ENCODE assay signal across 19 cellular contexts in the genomic region with DNA sequence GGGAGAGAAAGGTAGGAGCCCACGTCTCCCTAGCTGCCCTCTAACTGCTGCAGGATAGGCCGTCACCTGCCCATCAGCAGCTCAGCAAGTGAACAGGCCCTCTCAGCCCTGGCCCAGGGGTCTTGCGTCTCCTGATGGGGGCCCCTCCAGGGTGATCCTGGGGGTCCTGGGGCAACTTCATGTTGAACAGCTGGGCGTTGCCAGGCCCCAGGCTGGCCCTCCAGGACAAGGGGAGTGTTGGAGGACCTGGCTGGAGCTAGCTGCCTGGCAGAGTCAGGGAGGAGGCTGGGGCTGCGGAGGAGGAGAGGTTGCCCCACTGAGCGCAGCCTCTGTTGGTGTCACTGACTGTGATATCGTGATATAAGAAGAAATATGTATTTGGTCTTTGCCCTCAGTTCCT. TPM values are rescaled to one million over a fixed set of nuclear protein-coding genes. Genes with fewer than 3 reads are reported as not detected.
A peak's percentile ranks its signal among the peaks of the same experiment; 100 is the strongest.
DNase-seq lines count a peak whose midpoint lies in the region; ATAC-seq and TF ChIP-seq lines count a peak whose summit lies in the region.
"Had no signal": no experiment of that assay in that cellular context is flagged by ENCODE, and none has a peak within 500 bp of the region (broad histone marks: within the 10 kb centered on the region; RNA-seq: fewer than 3 reads in every experiment).

No MANE protein-coding gene starts in this region.

- no peak for TF ChIP-seq CTCF in Panc1 (IDR thresholded peaks at IDR 0.05)
- no peak for TF ChIP-seq CTCF in spleen (IDR thresholded peaks at IDR 0.05 in 8 of 11, conservative IDR thresholded peaks at IDR 0.05 in 3 of 11)
- TF ChIP-seq CTCF in GM13976 (IDR thresholded peaks at IDR 0.05; ENCODE audit: borderline replicate concordance, control extremely low read depth, extremely low read depth, insufficient read depth, missing control alignments): no peak

- H3K9me3 ChIP-seq in Panc1 (ENCODE audit: control insufficient read depth, insufficient read depth, low read depth, low read length): peaks cover 5% of the 10 kb centered on the region; the same call in 1 of the 2 replicates
- H3K9me3 ChIP-seq in neuronal stem cell (replicated peaks in 1 of 2; ENCODE audit: control insufficient read depth in 2 of 2, insufficient read depth in 1 of 2, low read depth in 1 of 2, low read length in 2 of 2): peaks cover 0 to 7% of the 10 kb centered on the region in 2 donors
- H3K9me3 ChIP-seq in spleen: peaks cover 0 to 7% (median 2%) of the 10 kb centered on the region in 8 donors
- H3K9me3 ChIP-seq: HAP-1 had no signal

- H3K18ac ChIP-seq in neuronal stem cell (ENCODE audit: low read length): peak overlapping the region; percentile 33

- ATAC-seq in Panc1 (no peak), Right ventricle myocardium superior (ENCODE audit: poor library complexity) (no peak), GM18907 (IDR thresholded peaks at IDR 0.05; ENCODE audit: unreplicated experiment) (no peak), GM18873 (IDR thresholded peaks at IDR 0.05; ENCODE audit: low FRiP score, unreplicated experiment) (no peak)
- ATAC-seq: A549, GM23338 had no signal

- TF ChIP-seq POLR2A in spleen (IDR thresholded peaks at IDR 0.05): no peak

- POLR2A ChIA-PET in Panc1 (lab: Charles Lee): no interaction called here

- in situ Hi-C loops in Panc1 (cut with HindIII; ENCODE audit: low pct_unique_long_range_greater_than_20kb, low sequenced_read_pairs) (no loop called here), GM13976 (cut with MboI; ENCODE audit: low sequenced_read_pairs, unreplicated experiment) (loop anchor here (10.0 kb wide), 1 partner anchor 281 kb away; no protein-coding TSS in a partner anchor)

- no peak overlapping the region for H3K9ac ChIP-seq in neuronal stem cell (ENCODE audit: low read depth, low read length, poor library complexity)

- CTCF ChIA-PET in Panc1 (lab: Charles Lee): interaction anchor here (0.7 to 1.8 kb wide), 2 partner anchors 9 to 157 kb away, joined by 5 read pairs; no protein-coding TSS in a partner anchor

- no peak overlapping the region for H4K91ac ChIP-seq in neuronal stem cell (ENCODE audit: low read depth, low read length, poor library complexity)

- no peaks in the 10 kb centered on the region for H3K27me3 ChIP-seq in Panc1 (ENCODE audit: control insufficient read depth, insufficient read depth, low read length)
- H3K27me3 ChIP-seq in neuronal stem cell (ENCODE audit: control insufficient read depth in 3 of 3, insufficient read depth in 3 of 3, low read depth in 1 of 3, low read length in 3 of 3): no peaks in the 10 kb centered on the region
- no peaks in the 10 kb centered on the region for H3K27me3 ChIP-seq in spleen (replicated peaks in 1 of 7)

- H2BK15ac ChIP-seq in neuronal stem cell (ENCODE audit: low read length): no peak overlapping the region

- no TSS peak for BruUV-seq in Panc1 (replicated peaks; lab: Mats Ljungman, UMichigan)

- no peaks in the 10 kb centered on the region for H3K79me1 ChIP-seq in neuronal stem cell (ENCODE audit: low read depth, low read length)

- intact Hi-C loops in Panc1 (cut with micrococcal nuclease; ENCODE audit: unreplicated experiment): no loop called here
- intact Hi-C loops in spleen (cut with DNase I; ENCODE audit: low total_unique reads): no loop called here
- intact Hi-C loops in Right ventricle myocardium superior (cut with DNase I): loop anchor here (5.0 to 10.0 kb wide), 2 partner anchors 51 to 164 kb away; partner anchors contain the start of genes ANAPC16 and ASCC1

- WGBS in neuronal stem cell (ENCODE audit: extremely low coverage in 2 of 2, insufficient read length in 2 of 2, insufficient replicate concordance in 1 of 2), 2 donors: no CpG with 5 or more reads among the region's 7 CpGs
- 86 to 93% (median 90%) methylated on average over 7 of the region's 7 CpGs for WGBS in spleen, 5 donors

- no peak overlapping the region for H3K4me2 ChIP-seq in neuronal stem cell (ENCODE audit: insufficient read depth, low read length, poor library complexity, severe bottlenecking)
- H3K4me2 ChIP-seq: A549, GM23338 had no signal

- H2AK5ac ChIP-seq in neuronal stem cell (ENCODE audit: low read depth, low read length): peak overlapping the region; percentile 80

- DNase-seq in Panc1 (ENCODE audit: low read depth, low spot score): no peak
- DNase-seq in neuronal stem cell (ENCODE audit: low spot score): no peak
- DNase-seq in spleen: peak; percentile 72
- no peak for DNase-seq in GM13976 (ENCODE audit: low spot score)
- no peak for DNase-seq in Right ventricle myocardium superior
- DNase-seq: 8988T; C1 segment of cervical spinal cord; Calu3; CD4-positive, alpha-beta memory T cell; COR-L47; DMS53; DMS79 treated with DMSO at 0.1 percent for 48 hours; GF-D8; HFFc6 had no signal

- H2AFZ ChIP-seq in neuronal stem cell (ENCODE audit: low read length): no peak overlapping the region
- H2AFZ ChIP-seq: GM23338 had no signal

- no peak overlapping the region for H2BK12ac ChIP-seq in neuronal stem cell (ENCODE audit: low read length)

- no peak overlapping the region for H3K14ac ChIP-seq in neuronal stem cell (ENCODE audit: low read length)

- H3K36me3 ChIP-seq in Panc1 (ENCODE audit: control insufficient read depth, insufficient read depth, low read length) (no peaks in the 10 kb centered on the region), neuronal stem cell (replicated peaks in 1 of 2; ENCODE audit: control insufficient read depth in 2 of 2, insufficient read depth in 2 of 2, low read length in 2 of 2) (no peaks in the 10 kb centered on the region), spleen (no peaks in the 10 kb centered on the region)
- H3K36me3 ChIP-seq: HAP-1 had no signal

- no peak overlapping the region for H3K4ac ChIP-seq in neuronal stem cell (ENCODE audit: low read length)

- no peak overlapping the region for H4K8ac ChIP-seq in neuronal stem cell (ENCODE audit: low read depth, low read length)

- H3K23ac ChIP-seq in neuronal stem cell (ENCODE audit: low read depth, low read length, poor library complexity): no peak overlapping the region

- peak overlapping the region; percentile 2 for H3K27ac ChIP-seq in Panc1 (ENCODE audit: low read length)
- H3K27ac ChIP-seq in neuronal stem cell (replicated peaks; ENCODE audit: low read length): no peak overlapping the region
- H3K27ac ChIP-seq in spleen: no peak overlapping the region

- no peak overlapping the region for H3K4me3 ChIP-seq in Panc1 (ENCODE audit: low read depth in 2 of 2, low read length in 2 of 2)
- no peak overlapping the region for H3K4me3 ChIP-seq in neuronal stem cell (ENCODE audit: low read length in 2 of 2)
- H3K4me3 ChIP-seq in spleen: no peak overlapping the region
- H3K4me3 ChIP-seq: A549, GM23338, HAP-1 had no signal

- no peak overlapping the region for H2BK120ac ChIP-seq in neuronal stem cell (ENCODE audit: low read depth, low read length)

- no peak overlapping the region for H2BK5ac ChIP-seq in neuronal stem cell (ENCODE audit: low read length)

- peaks cover 14% of the 10 kb centered on the region for H3K4me1 ChIP-seq in Panc1 (ENCODE audit: control insufficient read depth, insufficient read depth, low read length)
- peaks cover 0 to 4% of the 10 kb centered on the region in 2 donors for H3K4me1 ChIP-seq in neuronal stem cell (ENCODE audit: control insufficient read depth in 2 of 2, insufficient read depth in 1 of 2, low read depth in 1 of 2, low read length in 2 of 2)
- H3K4me1 ChIP-seq in spleen: peaks cover 0 to 13% (median 1%) of the 10 kb centered on the region in 6 donors
- H3K4me1 ChIP-seq: A549, HAP-1 had no signal

RNA-seq across cellular contexts. Expression of gene SPOCK2, which starts 34.7 kb away (rescaled TPM):
- total RNA-seq in Panc1 (2021; ENCODE audit: unreplicated experiment) (4.8 TPM), spleen (10 to 100 TPM; 32.2 to 64.3 (median 43.5) TPM), Right ventricle myocardium superior (9.6 TPM)
- 4.2 TPM for polyA plus RNA-seq in Panc1 (2012; ENCODE audit: insufficient read length)
- polyA plus RNA-seq in neuronal stem cell (2013, experiment 1 of 2): 1.0 TPM
- polyA plus RNA-seq in neuronal stem cell (2013, experiment 2 of 2): 1.0 TPM
- polyA plus RNA-seq in spleen: 10 to 100 TPM; 12.6 to 28.4 (median 23.6) TPM
- total RNA-seq: HFFc6 had no signal
